ENCODE assay signal across 13 cellular contexts in the genomic region with DNA sequence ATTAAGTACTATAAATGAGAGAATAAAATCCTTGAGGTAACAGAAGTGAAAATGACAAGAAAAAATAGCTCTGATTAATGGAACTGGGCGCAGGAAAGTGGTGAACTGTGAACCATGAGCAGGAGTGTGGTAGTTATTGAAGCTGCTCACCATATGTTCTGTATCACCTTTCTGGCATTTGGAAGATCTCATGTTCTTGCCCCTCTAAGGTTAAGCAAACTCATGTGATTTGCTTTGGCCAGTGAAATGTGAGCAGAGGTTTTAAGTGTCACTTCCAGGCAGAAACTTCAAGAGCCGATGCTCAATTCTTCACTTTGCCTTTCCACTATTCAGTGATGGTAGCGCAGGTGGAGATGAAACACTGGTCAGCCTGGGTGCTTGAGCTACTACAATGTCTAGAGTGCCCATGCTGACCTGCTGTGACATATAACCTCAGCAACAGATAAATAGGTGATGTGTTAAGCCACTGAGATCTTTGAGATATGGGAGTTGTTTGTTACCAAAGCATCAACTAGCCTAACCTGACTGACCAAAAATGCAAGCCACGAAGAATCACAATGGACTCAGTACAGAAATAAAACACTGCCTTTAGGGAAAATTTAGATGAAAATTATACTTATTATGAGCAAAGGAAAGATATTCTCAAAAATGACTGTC.
"Had no signal": no experiment of that assay in that cellular context is flagged by ENCODE, and none has a peak within 500 bp of the region (broad histone marks: within the 10 kb centered on the region; RNA-seq: fewer than 3 reads in every experiment).

No MANE protein-coding gene starts in this region.

- H3K27me3 Mint-ChIP-seq: naive thymus-derived CD8-positive, alpha-beta T cell; type B pancreatic cell had no signal

- H3K9me3 Mint-ChIP-seq: naive thymus-derived CD8-positive, alpha-beta T cell; type B pancreatic cell had no signal

- H3K27ac ChIP-seq: dorsolateral prefrontal cortex, hepatocyte, neutrophil had no signal

- ATAC-seq: left colon; naive thymus-derived CD8-positive, alpha-beta T cell had no signal

- H3K4me3 Mint-ChIP-seq: naive thymus-derived CD8-positive, alpha-beta T cell; type B pancreatic cell had no signal

- H3K9me3 ChIP-seq: neutrophil had no signal

- H3K27me3 ChIP-seq: dorsolateral prefrontal cortex, hepatocyte, neutrophil had no signal

- H3K4me2 ChIP-seq: hepatocyte had no signal

- H3K27ac Mint-ChIP-seq: type B pancreatic cell had no signal

- DNase-seq: cortex of kidney; dorsolateral prefrontal cortex; effector CD8-positive, alpha-beta T cell; foreskin melanocyte; head of caudate nucleus; left colon; naive thymus-derived CD8-positive, alpha-beta T cell; small intestine; stimulated activated CD4-positive, alpha-beta T cell treated with anti-CD3 and anti-CD28 coated beads, Interleukin-12 subunit alpha, Interleukin-12 subunit beta, amount 100 ng/mL, for 4 hours; stimulated activated naive CD4-positive, alpha-beta T cell had no signal

- H2AFZ ChIP-seq: hepatocyte had no signal

- H3K4me3 ChIP-seq: dorsolateral prefrontal cortex, hepatocyte had no signal
